13 cellular contexts compared by ENCODE assay signal in the genomic region with DNA sequence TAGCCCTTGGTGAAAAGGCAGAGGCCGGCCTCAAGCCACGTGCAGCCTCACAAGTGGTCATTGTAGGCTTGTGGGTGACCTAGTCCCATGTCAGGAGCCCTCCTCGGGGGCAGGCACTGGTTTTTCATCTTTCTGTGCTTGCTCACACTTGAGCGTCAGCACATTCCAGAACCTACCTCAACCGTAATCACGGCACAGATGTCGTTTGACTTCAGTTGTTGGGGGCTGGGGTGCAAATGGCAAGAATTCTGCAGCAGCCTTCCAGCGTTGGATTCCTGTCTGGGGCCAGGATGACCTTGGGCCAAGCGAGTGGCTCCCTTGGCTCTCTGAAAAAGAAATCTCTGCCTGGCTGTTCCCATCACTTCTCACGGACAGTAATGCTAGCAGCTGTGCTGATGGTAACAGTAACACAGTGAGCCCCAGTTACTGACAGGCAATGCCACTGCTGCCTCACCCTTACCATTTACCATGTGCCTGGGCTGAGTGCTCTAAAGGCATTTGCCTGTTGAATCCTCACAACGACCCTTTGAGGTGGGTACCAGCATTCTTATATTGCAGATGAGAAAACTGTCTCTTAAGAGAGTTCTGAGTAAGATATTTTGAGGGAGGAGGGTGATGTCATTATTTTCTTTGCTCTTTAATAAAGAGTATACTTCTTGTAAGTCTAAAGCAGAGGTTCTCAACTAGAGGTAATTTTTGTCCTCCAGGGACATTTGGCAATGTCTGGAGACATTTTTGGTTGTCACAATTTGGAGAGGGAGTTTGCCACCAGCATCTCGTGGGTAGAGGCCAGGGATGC. TPM values are rescaled to one million over a fixed set of nuclear protein-coding genes. Genes with fewer than 3 reads are reported as not detected.
DNase-seq lines count a peak whose midpoint lies in the region; ATAC-seq and TF ChIP-seq lines count a peak whose summit lies in the region.
"Had no signal": no experiment of that assay in that cellular context is flagged by ENCODE, and none has a peak within 500 bp of the region (broad histone marks: within the 10 kb centered on the region; RNA-seq: fewer than 3 reads in every experiment).

No MANE protein-coding gene starts in this region.

- TF ChIP-seq CTCF in right atrium auricular region (IDR thresholded peaks at IDR 0.05) (no peak), fibroblast of villous mesenchyme (IDR thresholded peaks at IDR 0.05; ENCODE audit: insufficient read depth, low read depth, low read length) (no peak), vagina (IDR thresholded peaks at IDR 0.05) (no peak)

- H3K4me2 ChIP-seq in neuronal stem cell (ENCODE audit: insufficient read depth, low read length, poor library complexity, severe bottlenecking), result no peak overlapping the region

- no peak overlapping the region for H2BK5ac ChIP-seq in neuronal stem cell (ENCODE audit: low read length)

- WGBS in neuronal stem cell (ENCODE audit: extremely low coverage in 2 of 2, insufficient read length in 2 of 2, insufficient replicate concordance in 1 of 2), 2 donors, result no CpG with 5 or more reads among the region's 12 CpGs

- no peak overlapping the region for H3K27ac Mint-ChIP-seq in activated CD8-positive, alpha-beta memory T cell treated with anti-CD3 and anti-CD28 coated beads, Interleukin-2, amount 10 ng/mL, durations not matched to agents 7 days and 5 days
- H3K27ac Mint-ChIP-seq: activated CD4-positive, alpha-beta memory T cell treated with anti-CD3 and anti-CD28 coated beads, Interleukin-2, amount 10 ng/mL, durations not matched to agents 7 days and 5 days; activated naive CD8-positive, alpha-beta T cell treated with anti-CD3 and anti-CD28 coated beads, Interleukin-2, amount 50 U/mL, for 24 hours; T-cell had no signal

- no peak overlapping the region for H4K91ac ChIP-seq in neuronal stem cell (ENCODE audit: low read depth, low read length, poor library complexity)

- H3K4me3 ChIP-seq in right atrium auricular region (no peak overlapping the region), fibroblast of villous mesenchyme (ENCODE audit: low read depth, low read length) (no peak overlapping the region), neuronal stem cell (ENCODE audit: low read length in 2 of 2) (no peak overlapping the region), vagina (no peak overlapping the region)
- H3K4me3 ChIP-seq: stomach had no signal

- no peak overlapping the region for H3K14ac ChIP-seq in neuronal stem cell (ENCODE audit: low read length)

- H2BK120ac ChIP-seq in neuronal stem cell (ENCODE audit: low read depth, low read length), result no peak overlapping the region

- no peak overlapping the region for H2BK15ac ChIP-seq in neuronal stem cell (ENCODE audit: low read length)

- H3K9ac ChIP-seq in neuronal stem cell (ENCODE audit: low read depth, low read length, poor library complexity), result no peak overlapping the region

- TF ChIP-seq POLR2A in vagina (IDR thresholded peaks at IDR 0.05), result no peak

- intact Hi-C loops in Right ventricle myocardium inferior (cut with DNase I), result no loop called here
- intact Hi-C loops in vagina (cut with DNase I), result no loop called here

- H3K79me1 ChIP-seq in neuronal stem cell (ENCODE audit: low read depth, low read length), result peaks cover 3% of the 10 kb centered on the region

- H2AFZ ChIP-seq in neuronal stem cell (ENCODE audit: low read length), result no peak overlapping the region

- H3K27ac ChIP-seq in right atrium auricular region, result no peak overlapping the region
- no peak overlapping the region for H3K27ac ChIP-seq in neuronal stem cell (replicated peaks; ENCODE audit: low read length)
- H3K27ac ChIP-seq in vagina, result peak overlapping the region; percentile 12
- H3K27ac ChIP-seq: stomach had no signal

- H4K8ac ChIP-seq in neuronal stem cell (ENCODE audit: low read depth, low read length), result no peak overlapping the region

- H3K36me3 Mint-ChIP-seq in activated CD8-positive, alpha-beta memory T cell treated with anti-CD3 and anti-CD28 coated beads, Interleukin-2, amount 10 ng/mL, durations not matched to agents 7 days and 5 days, result peaks cover 31% of the 10 kb centered on the region

- H3K9me3 ChIP-seq in right atrium auricular region, result no peaks in the 10 kb centered on the region
- H3K9me3 ChIP-seq in neuronal stem cell (replicated peaks in 1 of 2; ENCODE audit: control insufficient read depth in 2 of 2, insufficient read depth in 1 of 2, low read depth in 1 of 2, low read length in 2 of 2), result peaks cover 14 to 20% of the 10 kb centered on the region in 2 donors
- no peaks in the 10 kb centered on the region for H3K9me3 ChIP-seq in vagina
- H3K9me3 ChIP-seq: stomach had no signal

- H3K4ac ChIP-seq in neuronal stem cell (ENCODE audit: low read length), result no peak overlapping the region

- H3K27me3 Mint-ChIP-seq in activated CD8-positive, alpha-beta memory T cell treated with anti-CD3 and anti-CD28 coated beads, Interleukin-2, amount 10 ng/mL, durations not matched to agents 7 days and 5 days, result no peaks in the 10 kb centered on the region
- H3K27me3 Mint-ChIP-seq: activated CD4-positive, alpha-beta memory T cell treated with anti-CD3 and anti-CD28 coated beads, Interleukin-2, amount 10 ng/mL, durations not matched to agents 7 days and 5 days; activated naive CD8-positive, alpha-beta T cell treated with anti-CD3 and anti-CD28 coated beads, Interleukin-2, amount 50 U/mL, for 24 hours; T-cell had no signal

- peaks cover 14% of the 10 kb centered on the region for H3K4me1 Mint-ChIP-seq in activated CD8-positive, alpha-beta memory T cell treated with anti-CD3 and anti-CD28 coated beads, Interleukin-2, amount 10 ng/mL, durations not matched to agents 7 days and 5 days

- H3K18ac ChIP-seq in neuronal stem cell (ENCODE audit: low read length), result peak overlapping the region; percentile 60

- ATAC-seq in Right ventricle myocardium inferior, result peak; percentile 69
- no peak for ATAC-seq in activated CD8-positive, alpha-beta memory T cell treated with anti-CD3 and anti-CD28 coated beads, Interleukin-2, amount 10 ng/mL, durations not matched to agents 7 days and 5 days
- ATAC-seq: activated naive CD8-positive, alpha-beta T cell treated with anti-CD3 and anti-CD28 coated beads, Interleukin-2, amount 50 U/mL, for 24 hours; T-cell had no signal

- no peak overlapping the region for H2BK12ac ChIP-seq in neuronal stem cell (ENCODE audit: low read length)

- H3K36me3 ChIP-seq in right atrium auricular region (no peaks in the 10 kb centered on the region), neuronal stem cell (replicated peaks in 1 of 2; ENCODE audit: control insufficient read depth in 2 of 2, insufficient read depth in 2 of 2, low read length in 2 of 2) (peaks cover 0 to 2% of the 10 kb centered on the region in 2 donors), vagina (no peaks in the 10 kb centered on the region)
- H3K36me3 ChIP-seq: stomach had no signal

- no peak overlapping the region for H3K23ac ChIP-seq in neuronal stem cell (ENCODE audit: low read depth, low read length, poor library complexity)

- no peak overlapping the region for H3K4me3 Mint-ChIP-seq in activated CD8-positive, alpha-beta memory T cell treated with anti-CD3 and anti-CD28 coated beads, Interleukin-2, amount 10 ng/mL, durations not matched to agents 7 days and 5 days
- H3K4me3 Mint-ChIP-seq: activated CD4-positive, alpha-beta memory T cell treated with anti-CD3 and anti-CD28 coated beads, Interleukin-2, amount 10 ng/mL, durations not matched to agents 7 days and 5 days; activated naive CD8-positive, alpha-beta T cell treated with anti-CD3 and anti-CD28 coated beads, Interleukin-2, amount 50 U/mL, for 24 hours; T-cell had no signal

- H3K4me1 ChIP-seq in right atrium auricular region, result peaks cover 0 to 29% of the 10 kb centered on the region in 2 donors
- peaks cover 0 to 4% of the 10 kb centered on the region in 2 donors for H3K4me1 ChIP-seq in neuronal stem cell (ENCODE audit: control insufficient read depth in 2 of 2, insufficient read depth in 1 of 2, low read depth in 1 of 2, low read length in 2 of 2)
- H3K4me1 ChIP-seq in vagina, result peaks cover 49% of the 10 kb centered on the region

- no peak overlapping the region for H2AK5ac ChIP-seq in neuronal stem cell (ENCODE audit: low read depth, low read length)

- H3K9me3 Mint-ChIP-seq in activated CD8-positive, alpha-beta memory T cell treated with anti-CD3 and anti-CD28 coated beads, Interleukin-2, amount 10 ng/mL, durations not matched to agents 7 days and 5 days (ENCODE audit: low read depth), result peaks cover 5% of the 10 kb centered on the region

- H3K27me3 ChIP-seq in right atrium auricular region (no peaks in the 10 kb centered on the region), neuronal stem cell (ENCODE audit: control insufficient read depth in 3 of 3, insufficient read depth in 3 of 3, low read depth in 1 of 3, low read length in 3 of 3) (no peaks in the 10 kb centered on the region), vagina (no peaks in the 10 kb centered on the region)
- H3K27me3 ChIP-seq: stomach had no signal

- CTCF ChIA-PET in activated CD8-positive, alpha-beta memory T cell treated with anti-CD3 and anti-CD28 coated beads, Interleukin-2, amount 10 ng/mL, durations not matched to agents 7 days and 5 days (lab: Charles Lee), result no interaction called here

- DNase-seq in Right ventricle myocardium inferior (ENCODE audit: missing footprints), result no peak
- no peak for DNase-seq in right atrium auricular region (ENCODE audit: low spot score)
- DNase-seq in fibroblast of villous mesenchyme (ENCODE audit: low read depth), result peak; percentile 91
- no peak for DNase-seq in neuronal stem cell (ENCODE audit: low spot score)
- DNase-seq in vagina (ENCODE audit: extremely low spot score in 2 of 2), result no peak
- DNase-seq in activated CD8-positive, alpha-beta memory T cell treated with anti-CD3 and anti-CD28 coated beads, Interleukin-2, amount 10 ng/mL, durations not matched to agents 7 days and 5 days, result no peak
- DNase-seq in NCI-H2171 treated with DMSO at 0.1 percent for 48 hours (lab: John Stamatoyannopoulos, UW), result no peak
- DNase-seq in NCI-H128 (lab: John Stamatoyannopoulos, UW; ENCODE audit: unreplicated experiment), result no peak
- DNase-seq: activated CD4-positive, alpha-beta memory T cell treated with anti-CD3 and anti-CD28 coated beads, Interleukin-2, amount 10 ng/mL, durations not matched to agents 7 days and 5 days; activated naive CD8-positive, alpha-beta T cell treated with anti-CD3 and anti-CD28 coated beads, Interleukin-2, amount 50 U/mL, for 24 hours; NCI-H82; stomach; T-cell had no signal

RNA-seq across cellular contexts. Expression of gene KSR1, which starts 46.5 kb away (rescaled TPM):
- total RNA-seq in Right ventricle myocardium inferior (9.5 TPM), right atrium auricular region (10 to 100 TPM in 1 of 2 donors, 1 to 10 TPM in 1; 7.9 to 10.2 TPM), fibroblast of villous mesenchyme (15.5 and 34.1 TPM in 2 replicates), vagina (40.3 TPM)
- polyA plus RNA-seq in neuronal stem cell (2013, experiment 1 of 2), result 19.3 TPM
- 19.3 TPM for polyA plus RNA-seq in neuronal stem cell (2013, experiment 2 of 2)
- 10 to 100 TPM; 56.6 to 70.4 TPM for total RNA-seq in activated CD8-positive, alpha-beta memory T cell treated with anti-CD3 and anti-CD28 coated beads, Interleukin-2, amount 10 ng/mL, durations not matched to agents 7 days and 5 days
